In the genomic region with DNA sequence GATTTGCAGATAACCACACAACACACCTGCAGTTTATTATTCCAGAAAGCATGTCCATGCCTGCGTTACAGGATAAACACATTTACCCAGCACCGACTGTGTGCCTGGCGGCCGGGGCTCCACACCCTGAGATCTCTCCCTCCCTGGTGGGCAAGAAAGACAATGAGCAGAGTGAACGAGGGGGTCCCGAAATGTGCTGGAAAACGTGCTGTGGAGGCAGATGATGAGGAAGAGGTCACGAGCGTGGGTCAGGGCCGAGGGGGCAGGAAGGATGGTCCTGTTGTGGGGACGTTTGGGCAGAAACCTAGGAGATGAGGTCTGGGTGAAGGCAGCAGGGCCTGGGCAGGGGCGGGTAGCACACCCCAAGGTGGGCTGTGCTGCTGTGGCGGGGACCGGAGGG, we compare ENCODE assay signal across 1 cellular context.
TF ChIP-seq lines count a peak whose summit lies in the region.

No MANE protein-coding gene starts in this region.

TF ChIP-seq in IMR-90, 13 proteins besides CTCF, POLR2A, EP300 and RAD21 (continued from another document):
- TF ChIP-seq ELK1 (IDR thresholded peaks at IDR 0.05; ENCODE audit: borderline replicate concordance, low read depth, low read length), result no peak
- no peak for TF ChIP-seq SMC3 (IDR thresholded peaks at IDR 0.05; ENCODE audit: low read depth, low read length)
- no peak for TF ChIP-seq CEBPB (IDR thresholded peaks at IDR 0.05; ENCODE audit: low read depth, low read length)
- TF ChIP-seq MAZ (IDR thresholded peaks at IDR 0.05; ENCODE audit: borderline replicate concordance, low read depth, low read length), result no peak
- TF ChIP-seq CHD1 (IDR thresholded peaks at IDR 0.05; ENCODE audit: low read depth, low read length), result no peak
- TF ChIP-seq USF2 (IDR thresholded peaks at IDR 0.05; ENCODE audit: low read depth, low read length), result no peak
- no peak for TF ChIP-seq MXI1 (IDR thresholded peaks at IDR 0.05; ENCODE audit: borderline replicate concordance, low read depth, low read length)
